Comparison of ENCODE assay signal across 22 cellular contexts in the genomic region with DNA sequence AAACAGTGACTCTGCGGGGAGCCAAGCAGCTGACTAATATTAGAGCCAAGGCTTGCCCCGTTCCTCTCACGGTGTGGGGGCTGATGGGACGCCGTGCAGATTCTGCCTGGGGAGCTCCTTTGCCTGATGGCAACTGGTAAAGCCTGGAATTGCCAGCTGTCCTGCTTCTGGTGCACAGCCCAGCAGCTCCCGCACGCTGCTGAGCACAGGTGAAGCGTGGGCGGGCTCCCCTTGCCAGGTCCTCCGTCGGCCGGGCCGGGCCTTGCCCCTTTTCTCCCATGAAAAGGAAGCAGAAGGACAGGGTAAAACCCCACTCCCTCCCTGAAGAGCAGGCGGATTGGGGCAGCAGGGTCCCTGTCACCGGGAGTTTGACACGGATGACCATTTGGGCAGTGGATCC.
DNase-seq lines count a peak whose midpoint lies in the region; ATAC-seq and TF ChIP-seq lines count a peak whose summit lies in the region.
"Had no signal": no experiment of that assay in that cellular context is flagged by ENCODE, and none has a peak within 500 bp of the region (broad histone marks: within the 10 kb centered on the region; RNA-seq: fewer than 3 reads in every experiment).

No MANE protein-coding gene starts in this region.

- DNase-seq in cerebellar cortex (ENCODE audit: low spot score): peak; percentile 47
- peak; percentile 82 for DNase-seq in myocyte (ENCODE audit: low read depth)
- DNase-seq in activated T-cell treated with anti-CD3 and anti-CD28 coated beads, Interleukin-2, amount 50 U/mL, for 72 hours: no peak
- no peak for DNase-seq in uterus
- DNase-seq in NCI-H1417 treated with DMSO at 0.1 percent for 48 hours (lab: John Stamatoyannopoulos, UW): no peak
- DNase-seq: AML-193; Calu3; CD4-positive, alpha-beta memory T cell; GF-D8; MV-4-11; NCI-H1417; NCI-H1930; NCI-H2227 treated with DMSO at 0.1 percent for 48 hours; NCI-H524 treated with DMSO at 0.1 percent for 48 hours; Right ventricle myocardium superior; SK-N-SH had no signal

- H3K36me3 Mint-ChIP-seq in activated T-cell treated with anti-CD3 and anti-CD28 coated beads, Interleukin-2, amount 50 U/mL, for 72 hours (ENCODE audit: insufficient read depth in 2 of 2): peaks cover 0 to 2% of the 10 kb centered on the region in 2 donors

- POLR2A ChIA-PET in HEK293 (lab: Yijun Ruan, JAX): no interaction called here

- no peaks in the 10 kb centered on the region for H3K9me3 Mint-ChIP-seq in activated T-cell treated with anti-CD3 and anti-CD28 coated beads, Interleukin-2, amount 50 U/mL, for 72 hours
- H3K9me3 Mint-ChIP-seq: CD4-positive, alpha-beta memory T cell; GM23338 had no signal

- no peak for ATAC-seq in HG02759 (IDR thresholded peaks at IDR 0.05; ENCODE audit: unreplicated experiment)
- no peak for ATAC-seq in activated T-cell treated with anti-CD3 and anti-CD28 coated beads, Interleukin-2, amount 50 U/mL, for 72 hours (replicated peaks in 1 of 2)
- ATAC-seq: GM23338, K562 had no signal

- peaks cover 7% of the 10 kb centered on the region for H3K4me1 Mint-ChIP-seq in activated T-cell treated with anti-CD3 and anti-CD28 coated beads, Interleukin-2, amount 50 U/mL, for 72 hours (ENCODE audit: low read depth)

- no peaks in the 10 kb centered on the region for H3K27me3 Mint-ChIP-seq in activated T-cell treated with anti-CD3 and anti-CD28 coated beads, Interleukin-2, amount 50 U/mL, for 72 hours (ENCODE audit: low read depth)
- H3K27me3 Mint-ChIP-seq: CD4-positive, alpha-beta memory T cell had no signal

- H3K4me1 ChIP-seq in BLaER1 (peaks cover 68% of the 10 kb centered on the region), HEK293 (ENCODE audit: control insufficient read depth, insufficient read depth, low read length) (no peaks in the 10 kb centered on the region), uterus (no peaks in the 10 kb centered on the region)
- H3K4me1 ChIP-seq: Peyer's patch had no signal

- H3K27me3 ChIP-seq in BLaER1: no peaks in the 10 kb centered on the region
- H3K27me3 ChIP-seq in uterus: no peaks in the 10 kb centered on the region
- H3K27me3 ChIP-seq: Peyer's patch had no signal

- intact Hi-C loops in uterus (cut with DNase I; ENCODE audit: low total_unique reads): no loop called here

- H3K27ac ChIP-seq in BLaER1: no peak overlapping the region
- H3K27ac ChIP-seq in HEK293 (ENCODE audit: extremely low read depth, low read depth, low read length): no peak overlapping the region
- no peak overlapping the region for H3K27ac ChIP-seq in uterus
- H3K27ac ChIP-seq: Peyer's patch had no signal

- no peaks in the 10 kb centered on the region for H3K9me3 ChIP-seq in BLaER1
- H3K9me3 ChIP-seq in HEK293 (ENCODE audit: control insufficient read depth, insufficient read depth, low read depth, low read length): no peaks in the 10 kb centered on the region
- no peaks in the 10 kb centered on the region for H3K9me3 ChIP-seq in uterus
- H3K9me3 ChIP-seq: Peyer's patch, SK-N-SH had no signal

- no peak overlapping the region for H3K4me3 ChIP-seq in BLaER1
- H3K4me3 ChIP-seq in HEK293 (ENCODE audit: low read depth, low read length): no peak overlapping the region
- no peak overlapping the region for H3K4me3 ChIP-seq in uterus
- H3K4me3 ChIP-seq: GM23338, K562, Peyer's patch had no signal

- H3K4me2 ChIP-seq in BLaER1: peak overlapping the region; percentile 75
- H3K4me2 ChIP-seq: GM23338, SK-N-SH had no signal

- peaks cover 40% of the 10 kb centered on the region for H3K36me3 ChIP-seq in BLaER1
- H3K36me3 ChIP-seq in HEK293 (ENCODE audit: control insufficient read depth in 2 of 2, insufficient read depth in 1 of 2, low read length in 2 of 2): peaks cover 0 to 2% of the 10 kb centered on the region in 2 experiments; a peak in 1 of 3 replicates
- H3K36me3 ChIP-seq in uterus: no peaks in the 10 kb centered on the region

- H3K9ac ChIP-seq in BLaER1: no peak overlapping the region
- H3K9ac ChIP-seq: SK-N-SH had no signal

- TF ChIP-seq POLR2A in uterus (IDR thresholded peaks at IDR 0.05): no peak

- H3K4me3 Mint-ChIP-seq in activated T-cell treated with anti-CD3 and anti-CD28 coated beads, Interleukin-2, amount 50 U/mL, for 72 hours: no peak overlapping the region
- H3K4me3 Mint-ChIP-seq: CD4-positive, alpha-beta memory T cell; GM23338 had no signal

- H3K27ac Mint-ChIP-seq in activated T-cell treated with anti-CD3 and anti-CD28 coated beads, Interleukin-2, amount 50 U/mL, for 72 hours: no peak overlapping the region

- CTCF ChIA-PET in HEK293 (lab: Yijun Ruan, JAX): no interaction called here

- peaks cover 79% of the 10 kb centered on the region for H4K20me1 ChIP-seq in BLaER1

- TF ChIP-seq CTCF in HEK293 (tag by site-specific recombination; IDR thresholded peaks at IDR 0.05): no peak
- no peak for TF ChIP-seq CTCF in uterus (IDR thresholded peaks at IDR 0.05)

TF ChIP-seq in HEK293, 187 proteins besides CTCF, POLR2A, EP300 and RAD21:
- TF ChIP-seq ZNF610 (tag by site-specific recombination; IDR thresholded peaks at IDR 0.05; ENCODE audit: borderline replicate concordance): no peak
- no peak for TF ChIP-seq ZNF239 (tag by site-specific recombination; IDR thresholded peaks at IDR 0.05)
- no peak for TF ChIP-seq ZNF660 (tag by site-specific recombination; IDR thresholded peaks at IDR 0.05)
- TF ChIP-seq ZNF501 (tag by site-specific recombination; IDR thresholded peaks at IDR 0.05): no peak
- TF ChIP-seq ZNF596 (tag by site-specific recombination; IDR thresholded peaks at IDR 0.05): no peak
- TF ChIP-seq, protein P1, sequence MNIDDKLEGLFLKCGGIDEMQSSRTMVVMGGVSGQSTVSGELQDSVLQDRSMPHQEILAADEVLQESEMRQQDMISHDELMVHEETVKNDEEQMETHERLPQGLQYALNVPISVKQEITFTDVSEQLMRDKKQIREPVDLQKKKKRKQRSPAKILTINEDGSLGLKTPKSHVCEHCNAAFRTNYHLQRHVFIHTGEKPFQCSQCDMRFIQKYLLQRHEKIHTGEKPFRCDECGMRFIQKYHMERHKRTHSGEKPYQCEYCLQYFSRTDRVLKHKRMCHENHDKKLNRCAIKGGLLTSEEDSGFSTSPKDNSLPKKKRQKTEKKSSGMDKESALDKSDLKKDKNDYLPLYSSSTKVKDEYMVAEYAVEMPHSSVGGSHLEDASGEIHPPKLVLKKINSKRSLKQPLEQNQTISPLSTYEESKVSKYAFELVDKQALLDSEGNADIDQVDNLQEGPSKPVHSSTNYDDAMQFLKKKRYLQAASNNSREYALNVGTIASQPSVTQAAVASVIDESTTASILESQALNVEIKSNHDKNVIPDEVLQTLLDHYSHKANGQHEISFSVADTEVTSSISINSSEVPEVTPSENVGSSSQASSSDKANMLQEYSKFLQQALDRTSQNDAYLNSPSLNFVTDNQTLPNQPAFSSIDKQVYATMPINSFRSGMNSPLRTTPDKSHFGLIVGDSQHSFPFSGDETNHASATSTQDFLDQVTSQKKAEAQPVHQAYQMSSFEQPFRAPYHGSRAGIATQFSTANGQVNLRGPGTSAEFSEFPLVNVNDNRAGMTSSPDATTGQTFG (tag by site-specific recombination; IDR thresholded peaks at IDR 0.05; ENCODE audit: borderline replicate concordance): no peak
- TF ChIP-seq ZNF155 (tag by site-specific recombination; IDR thresholded peaks at IDR 0.05): no peak
- no peak for TF ChIP-seq WT1 (tag by site-specific recombination; IDR thresholded peaks at IDR 0.05)
- peak; percentile 17; the same call in 1 of the 2 replicates for TF ChIP-seq ZIC2 (tag by site-specific recombination; IDR thresholded peaks at IDR 0.05)
- no peak for TF ChIP-seq ZNF571 (tag by site-specific recombination; IDR thresholded peaks at IDR 0.05)
- TF ChIP-seq HOXA7 (CRISPR knock-in tag; IDR thresholded peaks at IDR 0.05; ENCODE audit: borderline replicate concordance): no peak
- no peak for TF ChIP-seq ZNF473 (tag by site-specific recombination; IDR thresholded peaks at IDR 0.05)
- peak; percentile 26; the same call in 1 of the 2 replicates for TF ChIP-seq ZFHX2 (tag by site-specific recombination; conservative IDR thresholded peaks at IDR 0.05)
- no peak for TF ChIP-seq ZNF311 (tag by site-specific recombination; IDR thresholded peaks at IDR 0.05; ENCODE audit: borderline replicate concordance)

Comparison
In these comparisons a context has a peak if more than half of its experiments do, and no peak if none do; other contexts are left out.
1. DNase-seq: peak in cerebellar cortex (single experiment) and myocyte (single experiment); none in activated T-cell treated with anti-CD3 and anti-CD28 coated beads, Interleukin-2, amount 50 U/mL, for 72 hours (0 of 2), uterus (0 of 2) and NCI-H1417 treated with DMSO at 0.1 percent for 48 hours (single experiment).